In the genomic region with DNA sequence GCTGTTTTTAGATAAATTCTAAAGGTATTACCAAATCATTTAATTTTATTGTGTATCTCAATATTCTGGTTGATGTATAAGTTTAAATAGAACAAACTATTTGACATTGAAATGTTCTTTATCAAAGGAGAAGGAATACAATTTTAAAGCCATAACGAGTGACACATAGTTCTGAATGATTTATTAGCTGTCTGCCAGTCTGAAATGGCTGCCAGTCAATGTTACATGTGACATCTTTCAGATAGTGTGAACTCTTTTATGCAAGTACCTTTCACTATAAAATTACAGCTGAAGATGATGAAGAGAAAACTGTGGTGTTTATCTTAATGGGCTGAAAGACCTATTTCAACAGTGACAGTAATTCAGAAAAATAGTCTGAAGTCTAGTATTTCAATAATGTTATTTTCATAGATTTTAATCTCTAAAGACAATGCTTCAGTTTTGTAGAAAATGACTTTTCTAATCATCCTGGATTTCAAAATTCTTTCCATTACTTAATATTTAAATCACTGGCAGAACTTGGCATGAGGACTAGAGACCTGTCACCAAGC, we compare ENCODE assay signal across 2 cellular contexts.
TF ChIP-seq lines count a peak whose summit lies in the region.
"Not testable (repeated sequence)": the region's sequence is repeated elsewhere in the genome, so short reads cannot be mapped to it uniquely, and the experiment has no call there.

No MANE protein-coding gene starts in this region.

TF ChIP-seq in HEK293, 187 proteins besides CTCF, POLR2A, EP300 and RAD21:
- TF ChIP-seq ZNF513 (tag by site-specific recombination; IDR thresholded peaks at IDR 0.05) (peak; percentile 57), TSHZ1 (tag by site-specific recombination; IDR thresholded peaks at IDR 0.05; ENCODE audit: borderline replicate concordance) (peak; percentile 72; the same call in 1 of the 2 replicates)

TF ChIP-seq in K562, 482 proteins besides CTCF, POLR2A, EP300 and RAD21:
- TF ChIP-seq, protein P1, sequence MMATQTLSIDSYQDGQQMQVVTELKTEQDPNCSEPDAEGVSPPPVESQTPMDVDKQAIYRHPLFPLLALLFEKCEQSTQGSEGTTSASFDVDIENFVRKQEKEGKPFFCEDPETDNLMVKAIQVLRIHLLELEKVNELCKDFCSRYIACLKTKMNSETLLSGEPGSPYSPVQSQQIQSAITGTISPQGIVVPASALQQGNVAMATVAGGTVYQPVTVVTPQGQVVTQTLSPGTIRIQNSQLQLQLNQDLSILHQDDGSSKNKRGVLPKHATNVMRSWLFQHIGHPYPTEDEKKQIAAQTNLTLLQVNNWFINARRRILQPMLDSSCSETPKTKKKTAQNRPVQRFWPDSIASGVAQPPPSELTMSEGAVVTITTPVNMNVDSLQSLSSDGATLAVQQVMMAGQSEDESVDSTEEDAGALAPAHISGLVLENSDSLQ (IDR thresholded peaks at IDR 0.05) = peak; percentile 89
- TF ChIP-seq, protein P2, sequence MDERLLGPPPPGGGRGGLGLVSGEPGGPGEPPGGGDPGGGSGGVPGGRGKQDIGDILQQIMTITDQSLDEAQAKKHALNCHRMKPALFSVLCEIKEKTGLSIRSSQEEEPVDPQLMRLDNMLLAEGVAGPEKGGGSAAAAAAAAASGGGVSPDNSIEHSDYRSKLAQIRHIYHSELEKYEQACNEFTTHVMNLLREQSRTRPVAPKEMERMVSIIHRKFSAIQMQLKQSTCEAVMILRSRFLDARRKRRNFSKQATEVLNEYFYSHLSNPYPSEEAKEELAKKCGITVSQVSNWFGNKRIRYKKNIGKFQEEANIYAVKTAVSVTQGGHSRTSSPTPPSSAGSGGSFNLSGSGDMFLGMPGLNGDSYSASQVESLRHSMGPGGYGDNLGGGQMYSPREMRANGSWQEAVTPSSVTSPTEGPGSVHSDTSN (CRISPR knock-in tag; IDR thresholded peaks at IDR 0.05; ENCODE audit: low read depth) = not testable (repeated sequence)
- TF ChIP-seq, protein P2 (tag; conservative IDR thresholded peaks at IDR 0.05; ENCODE audit: low read depth) = peak; percentile 84
- peak; percentile 88 for TF ChIP-seq MEIS2 (IDR thresholded peaks at IDR 0.05; ENCODE audit: partially characterized antibody)
